Comparison of ENCODE assay signal across 19 cellular contexts in the genomic region with DNA sequence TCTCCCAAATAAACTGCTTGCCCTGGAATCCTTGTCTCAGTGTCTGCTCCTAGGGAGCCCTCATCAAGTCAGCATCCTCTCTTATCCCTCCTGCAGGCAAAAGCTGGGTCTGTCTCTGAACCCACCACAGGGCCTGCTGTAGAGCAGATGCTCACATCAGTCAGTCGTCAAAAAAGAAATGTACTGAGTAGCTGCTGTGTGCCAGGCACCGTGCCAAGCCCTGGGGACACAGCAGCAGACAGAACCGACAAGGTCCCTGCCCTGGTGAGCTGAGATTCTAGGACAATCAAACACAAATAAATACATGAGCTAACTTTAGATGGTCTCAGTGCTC.
DNase-seq lines count a peak whose midpoint lies in the region; ATAC-seq, FAIRE-seq and TF ChIP-seq lines count a peak whose summit lies in the region.
"Had no signal": no experiment of that assay in that cellular context is flagged by ENCODE, and none has a peak within 500 bp of the region (broad histone marks: within the 10 kb centered on the region; RNA-seq: fewer than 3 reads in every experiment).

No MANE protein-coding gene starts in this region.

- no peak overlapping the region for H2AK5ac ChIP-seq in mesendoderm (ENCODE audit: low read length)

- H2BK120ac ChIP-seq in mesendoderm (ENCODE audit: low read depth, low read length): no peak overlapping the region

- TF ChIP-seq CTCF in RWPE2 (IDR thresholded peaks at IDR 0.05; ENCODE audit: poor library complexity, severe bottlenecking) (no peak), endothelial cell (IDR thresholded peaks at IDR 0.05; ENCODE audit: unreplicated experiment) (no peak)
- TF ChIP-seq CTCF in activated CD8-positive, alpha-beta T cell treated with anti-CD3 and anti-CD28 coated beads for 36 hours (IDR thresholded peaks at IDR 0.05): no peak

- no peak overlapping the region for H3K18ac ChIP-seq in mesendoderm (ENCODE audit: low read length)

- no peaks in the 10 kb centered on the region for H3K79me1 ChIP-seq in mesendoderm (ENCODE audit: low read length)

- no peak overlapping the region for H4K8ac ChIP-seq in mesendoderm (ENCODE audit: low read depth, low read length)

- no peak overlapping the region for H3K4me3 ChIP-seq in RWPE2 (ENCODE audit: severe bottlenecking)
- no peak overlapping the region for H3K4me3 ChIP-seq in mesendoderm (ENCODE audit: low read length)
- H3K4me3 ChIP-seq: body of pancreas, hepatocyte, right atrium auricular region, SJSA1 had no signal

- H3K27me3 ChIP-seq in RWPE2 (ENCODE audit: insufficient read depth, poor library complexity, severe bottlenecking) (no peaks in the 10 kb centered on the region), mesendoderm (ENCODE audit: insufficient read depth, low read length, poor library complexity) (no peaks in the 10 kb centered on the region)
- H3K27me3 ChIP-seq: body of pancreas, hepatocyte, right atrium auricular region, SJSA1 had no signal

- no peak overlapping the region for H3K4ac ChIP-seq in mesendoderm (ENCODE audit: low read depth, low read length)

- ATAC-seq in RWPE2 (ENCODE audit: low read depth): no peak
- no peak for ATAC-seq in HG03097 (IDR thresholded peaks at IDR 0.05; ENCODE audit: low FRiP score, unreplicated experiment)
- ATAC-seq in activated CD8-positive, alpha-beta T cell treated with anti-CD3 and anti-CD28 coated beads for 36 hours: no peak
- ATAC-seq: body of pancreas; CD8-positive, alpha-beta T cell had no signal

- no peaks in the 10 kb centered on the region for H3K9me3 ChIP-seq in RWPE2 (ENCODE audit: severe bottlenecking)
- H3K9me3 ChIP-seq: right atrium auricular region, SJSA1 had no signal

- intact Hi-C loops in activated CD8-positive, alpha-beta T cell treated with anti-CD3 and anti-CD28 coated beads for 36 hours (cut with micrococcal nuclease): no loop called here

- WGBS in mesendoderm (ENCODE audit: extremely low coverage, insufficient coverage, low lambda C conversion rate): no CpG with 5 or more reads among the region's 3 CpGs

- no peak overlapping the region for H3K4me3 Mint-ChIP-seq in endothelial cell (ENCODE audit: unreplicated experiment)
- no peak overlapping the region for H3K4me3 Mint-ChIP-seq in activated CD8-positive, alpha-beta T cell treated with anti-CD3 and anti-CD28 coated beads for 36 hours
- H3K4me3 Mint-ChIP-seq: activated naive CD8-positive, alpha-beta T cell treated with anti-CD3 and anti-CD28 coated beads for 36 hours; CD8-positive, alpha-beta T cell; T-helper 2 cell treated with Interferon-gamma antibody and Interleukin-4, amounts not matched to agents 5 μg/mL and 100 μg/mL, for 36 hours had no signal

- H2BK5ac ChIP-seq in mesendoderm (ENCODE audit: low read length): no peak overlapping the region

- H3K36me3 ChIP-seq in RWPE2 (ENCODE audit: low read depth) (no peaks in the 10 kb centered on the region), mesendoderm (ENCODE audit: control insufficient read depth, insufficient read depth, low read length) (no peaks in the 10 kb centered on the region)
- H3K36me3 ChIP-seq: right atrium auricular region, SJSA1 had no signal

- no peaks in the 10 kb centered on the region for H3K9me3 Mint-ChIP-seq in endothelial cell (ENCODE audit: unreplicated experiment)
- no peaks in the 10 kb centered on the region for H3K9me3 Mint-ChIP-seq in activated CD8-positive, alpha-beta T cell treated with anti-CD3 and anti-CD28 coated beads for 36 hours
- H3K9me3 Mint-ChIP-seq: activated naive CD8-positive, alpha-beta T cell treated with anti-CD3 and anti-CD28 coated beads for 36 hours; CD8-positive, alpha-beta T cell; T-helper 2 cell treated with Interferon-gamma antibody and Interleukin-4, amounts not matched to agents 5 μg/mL and 100 μg/mL, for 36 hours had no signal

- no peaks in the 10 kb centered on the region for H3K79me2 ChIP-seq in mesendoderm (ENCODE audit: control insufficient read depth, insufficient read depth, low read length)
- H3K79me2 ChIP-seq: hepatocyte had no signal

- H3K27me3 Mint-ChIP-seq in endothelial cell (ENCODE audit: unreplicated experiment): peaks cover 4% of the 10 kb centered on the region
- peaks cover 10% of the 10 kb centered on the region for H3K27me3 Mint-ChIP-seq in activated CD8-positive, alpha-beta T cell treated with anti-CD3 and anti-CD28 coated beads for 36 hours

- H3K4me1 Mint-ChIP-seq in endothelial cell (ENCODE audit: unreplicated experiment): no peaks in the 10 kb centered on the region
- no peaks in the 10 kb centered on the region for H3K4me1 Mint-ChIP-seq in activated CD8-positive, alpha-beta T cell treated with anti-CD3 and anti-CD28 coated beads for 36 hours (ENCODE audit: low read depth)
- H3K4me1 Mint-ChIP-seq: activated naive CD8-positive, alpha-beta T cell treated with anti-CD3 and anti-CD28 coated beads for 36 hours had no signal

- H3K56ac ChIP-seq in mesendoderm (ENCODE audit: low read length): no peak overlapping the region

- peak overlapping the region; percentile 49 for H3K27ac ChIP-seq in RWPE2 (ENCODE audit: poor library complexity, severe bottlenecking)
- no peak overlapping the region for H3K27ac ChIP-seq in mesendoderm (ENCODE audit: low read depth, low read length)
- H3K27ac ChIP-seq: body of pancreas, hepatocyte, right atrium auricular region, SJSA1 had no signal

- DNase-seq in Ammon's horn (ENCODE audit: low spot score) (peak; percentile 10), HTR-8/SVneo (ENCODE audit: insufficient read length, low spot score) (no peak), RWPE2 (ENCODE audit: low spot score) (no peak), mesendoderm (peak; percentile 31), endothelial cell (ENCODE audit: low spot score) (no peak)
- DNase-seq in activated CD8-positive, alpha-beta T cell treated with anti-CD3 and anti-CD28 coated beads for 36 hours: no peak
- DNase-seq: activated CD4-positive, alpha-beta T cell treated with anti-CD3 and anti-CD28 coated beads for 1 hour; activated naive CD8-positive, alpha-beta T cell treated with anti-CD3 and anti-CD28 coated beads for 36 hours; body of pancreas; CD8-positive, alpha-beta T cell; cortex of kidney; NCI-H1105; NCI-H226 had no signal

- CTCF ChIA-PET in activated CD8-positive, alpha-beta T cell treated with anti-CD3 and anti-CD28 coated beads for 36 hours (lab: Charles Lee): no interaction called here

- FAIRE-seq in HTR-8/SVneo (lab: Jason Lieb, UNC): peak; percentile 48
- FAIRE-seq: endometrium had no signal

- POLR2A ChIA-PET in activated CD8-positive, alpha-beta T cell treated with anti-CD3 and anti-CD28 coated beads for 36 hours (lab: Charles Lee): no interaction called here

- H3K23ac ChIP-seq in mesendoderm (ENCODE audit: low read length): no peak overlapping the region

- H3K27ac Mint-ChIP-seq in endothelial cell (ENCODE audit: unreplicated experiment): no peak overlapping the region
- no peak overlapping the region for H3K27ac Mint-ChIP-seq in activated CD8-positive, alpha-beta T cell treated with anti-CD3 and anti-CD28 coated beads for 36 hours
- H3K27ac Mint-ChIP-seq: activated naive CD8-positive, alpha-beta T cell treated with anti-CD3 and anti-CD28 coated beads for 36 hours; CD8-positive, alpha-beta T cell; T-helper 2 cell treated with Interferon-gamma antibody and Interleukin-4, amounts not matched to agents 5 μg/mL and 100 μg/mL, for 36 hours had no signal

- H3K36me3 Mint-ChIP-seq in endothelial cell (ENCODE audit: low read depth, unreplicated experiment): no peaks in the 10 kb centered on the region
- no peaks in the 10 kb centered on the region for H3K36me3 Mint-ChIP-seq in activated CD8-positive, alpha-beta T cell treated with anti-CD3 and anti-CD28 coated beads for 36 hours (ENCODE audit: low read depth)
- H3K36me3 Mint-ChIP-seq: activated naive CD8-positive, alpha-beta T cell treated with anti-CD3 and anti-CD28 coated beads for 36 hours; CD8-positive, alpha-beta T cell had no signal

- no peak overlapping the region for H3K9ac ChIP-seq in mesendoderm (ENCODE audit: low read length)

- no peak overlapping the region for H2BK15ac ChIP-seq in mesendoderm (replicated peaks; ENCODE audit: low read depth)

- no peak overlapping the region for H3K4me2 ChIP-seq in mesendoderm (ENCODE audit: low read length)
- H3K4me2 ChIP-seq: hepatocyte had no signal

- H3K4me1 ChIP-seq in RWPE2 (ENCODE audit: insufficient read depth, poor library complexity, severe bottlenecking): peaks cover 33% of the 10 kb centered on the region
- H3K4me1 ChIP-seq in mesendoderm (ENCODE audit: control insufficient read depth, low read depth, low read length): no peaks in the 10 kb centered on the region
- H3K4me1 ChIP-seq: body of pancreas, right atrium auricular region had no signal

- H4K5ac ChIP-seq in mesendoderm (ENCODE audit: low read length): no peak overlapping the region

Comparison
In these comparisons a context has a peak if more than half of its experiments do, and no peak if none do; other contexts are left out.
1. DNase-seq: peak in Ammon's horn (single experiment) and mesendoderm (single experiment); none in HTR-8/SVneo (single experiment), RWPE2 (single experiment), endothelial cell (single experiment) and activated CD8-positive, alpha-beta T cell treated with anti-CD3 and anti-CD28 coated beads for 36 hours (single experiment).